ENCODE assay signal across 8 cellular contexts in the genomic region with DNA sequence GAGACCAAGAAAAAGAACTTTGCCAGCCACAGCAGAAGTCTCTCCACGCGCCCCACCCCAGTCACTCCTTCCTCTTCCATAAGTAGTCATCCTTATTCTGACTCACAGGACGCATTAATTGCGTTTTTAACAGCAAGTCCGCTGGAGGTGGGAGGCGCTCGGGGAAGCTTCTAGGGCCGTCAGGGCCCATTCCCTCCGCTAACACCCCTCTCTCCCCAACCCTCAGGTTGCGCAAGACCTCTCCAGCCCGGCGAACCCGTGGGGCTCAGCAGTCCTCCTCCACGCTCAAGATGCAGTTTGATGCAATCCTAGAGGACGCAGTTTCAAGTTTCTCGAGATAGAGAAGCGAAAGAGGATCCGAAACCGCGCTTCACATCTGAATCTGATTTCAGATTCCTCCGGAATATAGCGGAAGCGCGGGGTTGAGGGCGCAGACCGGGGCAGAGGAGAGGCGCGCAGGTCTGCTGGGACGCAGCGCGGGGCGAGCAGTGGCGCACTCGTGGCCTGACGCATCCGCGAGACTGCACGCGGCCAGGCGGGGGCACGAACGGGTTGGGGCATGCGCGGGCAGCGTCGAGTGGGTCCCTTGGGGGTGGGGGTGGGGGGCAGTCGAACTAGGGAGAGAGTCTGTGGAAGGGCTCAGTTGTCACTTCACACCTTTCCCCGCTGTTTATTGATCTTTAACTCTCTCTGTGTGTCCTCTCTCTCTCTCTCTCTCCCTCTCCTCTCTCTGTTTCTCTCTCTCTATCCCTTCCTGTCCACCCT. TPM values are rescaled to one million over a fixed set of nuclear protein-coding genes. Genes with fewer than 3 reads are reported as not detected.
A peak's percentile ranks its signal among the peaks of the same experiment; 100 is the strongest.
DNase-seq lines count a peak whose midpoint lies in the region; ATAC-seq and TF ChIP-seq lines count a peak whose summit lies in the region.

No MANE protein-coding gene starts in this region.

- peak overlapping the region; percentile 26 for H3K27ac Mint-ChIP-seq in progenitor cell of endocrine pancreas

- H3K4me1 Mint-ChIP-seq in progenitor cell of endocrine pancreas (ENCODE audit: low read depth), result peaks cover 5% of the 10 kb centered on the region

- H3K27ac ChIP-seq in right cardiac atrium (ENCODE audit: low read length), result peak overlapping the region; percentile 22

- peaks cover 38% of the 10 kb centered on the region for H3K27me3 Mint-ChIP-seq in progenitor cell of endocrine pancreas

- H3K4me1 ChIP-seq in right cardiac atrium (ENCODE audit: control insufficient read depth, insufficient read depth, low read length), result peaks cover 3% of the 10 kb centered on the region

- WGBS in right cardiac atrium, result under 1% methylated on average over 48 of the region's 48 CpGs

- peak; percentile 10 for TF ChIP-seq CTCF in progenitor cell of endocrine pancreas (IDR thresholded peaks at IDR 0.05; ENCODE audit: unreplicated experiment)

- in situ Hi-C loops in G401 (cut with HindIII; ENCODE audit: low sequenced_read_pairs), result no loop called here

- H3K9me3 ChIP-seq in right cardiac atrium (ENCODE audit: control insufficient read depth, low read length), result no peaks in the 10 kb centered on the region

- no peaks in the 10 kb centered on the region for H3K36me3 Mint-ChIP-seq in progenitor cell of endocrine pancreas (ENCODE audit: insufficient read depth)

- ATAC-seq in GM21576 (IDR thresholded peaks at IDR 0.05; ENCODE audit: unreplicated experiment) (peak; percentile 83), right cardiac atrium (peak; percentile 91)

- DNase-seq in G401 (ENCODE audit: low spot score) (peak; percentile 68), HuH-7.5 (ENCODE audit: low spot score) (peak; percentile 49), SKM-1 (lab: John Stamatoyannopoulos, UW; ENCODE audit: unreplicated experiment) (peak; percentile 95), amygdala (lab: John Stamatoyannopoulos, UW) (peak in 52 of 56 donors; percentile 23 to 86 (median 69)), right cardiac atrium (peak; percentile 91 to 95 (median 91)), progenitor cell of endocrine pancreas (ENCODE audit: low spot score, unreplicated experiment) (no peak), NCI-H524 treated with DMSO at 0.1 percent for 48 hours (lab: John Stamatoyannopoulos, UW) (no peak)

- H3K4me3 Mint-ChIP-seq in progenitor cell of endocrine pancreas (ENCODE audit: low read depth), result peak overlapping the region; percentile 69

- H3K9me3 Mint-ChIP-seq in progenitor cell of endocrine pancreas (ENCODE audit: low read depth), result no peaks in the 10 kb centered on the region

- no peaks in the 10 kb centered on the region for H3K27me3 ChIP-seq in right cardiac atrium (ENCODE audit: control insufficient read depth, insufficient read depth)

- H3K4me3 ChIP-seq in right cardiac atrium (ENCODE audit: low read length), result peak overlapping the region; percentile 7

- intact Hi-C loops in right cardiac atrium (cut with DNase I), result no loop called here

RNA-seq across cellular contexts. Expression of a gene that starts 37.8 kb away (rescaled TPM):
- total RNA-seq in G401 (2014; rRNA removed; shearing (Covaris generic)), result 582 and 588 TPM in 2 replicates
- total RNA-seq in right cardiac atrium (1,000 to 10,000 TPM; 1,345 to 1,678 (median 1,522) TPM), progenitor cell of endocrine pancreas (510 and 538 TPM in 2 replicates)
- polyA plus RNA-seq in right cardiac atrium, result 897 TPM

Comparison
In these comparisons a context has a peak if more than half of its experiments do, and no peak if none do; other contexts are left out.
1. DNase-seq: peak in G401 (single experiment), HuH-7.5 (single experiment), SKM-1 (single experiment), amygdala (52 of 56) and right cardiac atrium (3 of 3); none in progenitor cell of endocrine pancreas (single experiment) and NCI-H524 treated with DMSO at 0.1 percent for 48 hours (single experiment).